ENCODE assay signal across 29 cellular contexts in the genomic region with DNA sequence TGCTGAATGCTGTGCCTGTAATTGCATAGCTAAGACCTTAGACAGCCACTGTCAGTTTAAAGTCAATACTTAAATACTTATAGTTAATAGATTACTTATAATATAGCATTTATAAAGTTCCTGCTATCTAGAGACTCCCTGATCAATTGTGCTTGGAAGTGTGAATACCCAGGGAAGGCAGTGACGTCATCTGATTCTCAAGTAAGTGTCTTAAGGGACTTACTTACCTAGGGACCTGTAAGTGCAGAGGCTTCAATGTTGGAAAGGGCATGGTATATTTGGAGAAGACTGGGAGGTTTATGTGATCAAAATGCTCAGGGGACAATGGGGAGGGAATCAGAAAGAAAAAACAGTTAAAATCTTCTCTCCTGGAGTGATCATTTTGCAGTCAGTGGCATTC. TPM values are rescaled to one million over a fixed set of nuclear protein-coding genes. Genes with fewer than 3 reads are reported as not detected.
"Had no signal": no experiment of that assay in that cellular context is flagged by ENCODE, and none has a peak within 500 bp of the region (broad histone marks: within the 10 kb centered on the region; RNA-seq: fewer than 3 reads in every experiment).

No MANE protein-coding gene starts in this region.

- H3K9me3 ChIP-seq: mucosa of descending colon, neutrophil, ovary, testis, thyroid gland, vagina had no signal

- ATAC-seq: mucosa of descending colon; naive thymus-derived CD8-positive, alpha-beta T cell; sciatic nerve; stimulated activated naive B cell treated with anti-CD40 and anti-IgM and Interleukin-4, amounts not matched to agents 10 μg/mL and 1 μg/mL and 100 μg/mL, for 72 hours; stimulated activated naive CD8-positive, alpha-beta T cell treated with anti-CD3 and anti-CD28 coated beads, Interleukin-15, Interleukin-2, amounts not matched to agents 100 U/mL and 50 U/mL, for 24 hours had no signal

- H3K4me3 ChIP-seq: left ventricle myocardium inferior, lung, mucosa of descending colon, neural progenitor cell, ovary, right atrium auricular region, skin epidermis, stomach, testis, thyroid gland, transverse colon, upper lobe of left lung, vagina had no signal

- H3K36me3 ChIP-seq: left ventricle myocardium inferior, neural progenitor cell, neutrophil, ovary, right atrium auricular region, stomach, thyroid gland, transverse colon, upper lobe of left lung, vagina had no signal

- H3K4me1 ChIP-seq: left ventricle myocardium inferior, neural progenitor cell, right atrium auricular region, stomach, testis, thyroid gland, transverse colon, upper lobe of left lung, vagina had no signal

- DNase-seq: hypothalamus; immature natural killer cell; kidney; left ventricle myocardium inferior; midbrain; mucosa of descending colon; naive thymus-derived CD8-positive, alpha-beta T cell; nephron progenitor cell; occipital lobe; ovary; stimulated activated CD4-positive, alpha-beta T cell treated with anti-CD3 and anti-CD28 coated beads, Interleukin-12 subunit alpha, Interleukin-12 subunit beta, amount 100 ng/mL, for 4 hours; stimulated activated CD4-positive, alpha-beta T cell treated with anti-CD3 and anti-CD28 coated beads, Interleukin-15, amount 100 ng/mL, for 24 hours; stimulated activated CD4-positive, alpha-beta T cell treated with anti-CD3 and anti-CD28 coated beads, Interleukin-2, amount 100 ng/mL, for 24 hours; stimulated activated CD4-positive, alpha-beta T cell treated with anti-CD3 and anti-CD28 coated beads, Interleukin-4, amount 100 ng/mL, for 1 hour; stimulated activated naive B cell treated with anti-CD40 and anti-IgM and Interleukin-4, amounts not matched to agents 10 μg/mL and 1 μg/mL and 100 μg/mL, for 72 hours; stimulated activated naive CD8-positive, alpha-beta T cell treated with anti-CD3 and anti-CD28 coated beads, Interleukin-15, Interleukin-2, amounts not matched to agents 100 U/mL and 50 U/mL, for 24 hours; stomach; testis; thyroid gland; transverse colon; upper lobe of left lung had no signal

- H2AFZ ChIP-seq: neural progenitor cell had no signal

- H3K4me2 ChIP-seq: neural progenitor cell had no signal

- H3K27ac ChIP-seq: left ventricle myocardium inferior, neural progenitor cell, neutrophil, right atrium auricular region, stomach, testis, thyroid gland, transverse colon, upper lobe of left lung, vagina had no signal

- H3K27me3 ChIP-seq: neural progenitor cell, neutrophil, ovary, right atrium auricular region, stomach, testis, thyroid gland, transverse colon, upper lobe of left lung, vagina had no signal

- H3K9ac ChIP-seq: neural progenitor cell had no signal

- FAIRE-seq: islet of Langerhans, kidney had no signal

RNA-seq across cellular contexts. Expression of a gene that starts 55.0 kb away (rescaled TPM):
- total RNA-seq: naive thymus-derived CD8-positive, alpha-beta T cell had no signal
- polyA plus RNA-seq: naive thymus-derived CD8-positive, alpha-beta T cell had no signal
